28 cellular contexts compared by ENCODE assay signal in genomic region chr3:85667744-85668143, GRCh38.
"Had no signal": no experiment of that assay in that cellular context is flagged by ENCODE, and none has a peak within 500 bp of the region (broad histone marks: within the 10 kb centered on the region; RNA-seq: fewer than 3 reads in every experiment).

No MANE protein-coding gene starts in this region.

- FAIRE-seq: colon, endometrium, endothelial cell of umbilical vein had no signal

- DNase-seq: colonic mucosa; cortex of kidney; dermis blood vessel endothelial cell; dorsolateral prefrontal cortex; effector CD4-positive, alpha-beta T cell; effector CD8-positive, alpha-beta T cell; effector memory CD4-positive, alpha-beta T cell; effector memory CD8-positive, alpha-beta T cell; endodermal cell; erythroblast; esophagus squamous epithelium; foreskin fibroblast; foreskin keratinocyte; foreskin melanocyte; gastrocnemius medialis; glutamatergic neuron; head of caudate nucleus; heart left ventricle; heart right ventricle had no signal

- H3K4me3 ChIP-seq: colonic mucosa, coronary artery, dorsolateral prefrontal cortex, esophagus muscularis mucosa, esophagus squamous epithelium, gastrocnemius medialis, gastroesophageal sphincter, heart left ventricle, heart right ventricle had no signal

- H3K36me3 ChIP-seq: colonic mucosa, esophagus muscularis mucosa, esophagus squamous epithelium, gastrocnemius medialis, gastroesophageal sphincter, heart left ventricle, heart right ventricle had no signal

- H3K27ac Mint-ChIP-seq: dendritic cell treated with granulocyte-macrophage colony-stimulating factor and Interleukin-4, amounts not matched to agents 40 ng/mL and 50 ng/mL, for 4 days; effector memory CD8-positive, alpha-beta T cell; endodermal cell had no signal

- H3K27me3 ChIP-seq: colonic mucosa, dorsolateral prefrontal cortex, esophagus muscularis mucosa, esophagus squamous epithelium, foreskin keratinocyte, gastrocnemius medialis, gastroesophageal sphincter, heart left ventricle, heart right ventricle had no signal

- H3K4me1 ChIP-seq: colonic mucosa, esophagus muscularis mucosa, esophagus squamous epithelium, foreskin keratinocyte, gastrocnemius medialis, gastroesophageal sphincter, heart left ventricle, heart right ventricle had no signal

- H3K4me3 Mint-ChIP-seq: dendritic cell treated with granulocyte-macrophage colony-stimulating factor and Interleukin-4, amounts not matched to agents 40 ng/mL and 50 ng/mL, for 4 days; effector memory CD8-positive, alpha-beta T cell; endodermal cell had no signal

- H3K27me3 Mint-ChIP-seq: dendritic cell treated with granulocyte-macrophage colony-stimulating factor and Interleukin-4, amounts not matched to agents 40 ng/mL and 50 ng/mL, for 4 days; effector memory CD8-positive, alpha-beta T cell had no signal

- ATAC-seq: effector memory CD8-positive, alpha-beta T cell; esophagus mucosa; foreskin keratinocyte; gastrocnemius medialis; gastroesophageal sphincter; heart left ventricle; heart right ventricle had no signal

- H3K27ac ChIP-seq: colonic mucosa, coronary artery, epithelial cell of prostate, esophagus muscularis mucosa, esophagus squamous epithelium, foreskin keratinocyte, gastrocnemius medialis, gastroesophageal sphincter, heart left ventricle, heart right ventricle had no signal

- H3K9me3 ChIP-seq: colonic mucosa, esophagus muscularis mucosa, esophagus squamous epithelium, gastrocnemius medialis, gastroesophageal sphincter, heart right ventricle had no signal
